ENCODE assay signal across 23 cellular contexts in the genomic region with DNA sequence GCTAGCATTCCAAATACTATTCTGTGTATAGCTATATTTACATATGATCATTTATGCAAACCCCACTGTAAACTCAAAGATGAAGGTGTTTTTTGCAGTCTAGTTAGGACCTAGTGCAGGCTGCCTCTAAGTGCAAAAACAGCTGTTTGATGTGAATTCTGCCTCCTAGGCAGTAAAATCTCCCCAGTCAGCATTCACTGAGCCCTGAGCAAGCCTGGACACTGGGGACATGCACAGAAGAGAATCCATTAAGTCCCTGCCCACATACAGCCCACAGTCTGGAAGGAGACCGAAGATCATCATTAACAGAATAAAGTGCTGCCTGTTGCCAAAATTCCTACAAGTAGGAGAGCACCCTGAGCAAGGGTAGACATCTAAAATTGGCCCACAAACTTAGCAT. TPM values are rescaled to one million over a fixed set of nuclear protein-coding genes. Genes with fewer than 3 reads are reported as not detected.
DNase-seq lines count a peak whose midpoint lies in the region; ATAC-seq and TF ChIP-seq lines count a peak whose summit lies in the region.
"Had no signal": no experiment of that assay in that cellular context is flagged by ENCODE, and none has a peak within 500 bp of the region (broad histone marks: within the 10 kb centered on the region; RNA-seq: fewer than 3 reads in every experiment).

No MANE protein-coding gene starts in this region.

- H3K79me2 ChIP-seq in GM23248 (ENCODE audit: insufficient read depth) = no peaks in the 10 kb centered on the region

- peak overlapping the region; percentile 82 for H2AFZ ChIP-seq in GM23248

- peaks cover 18% of the 10 kb centered on the region for H3F3A ChIP-seq in GM23248 (ENCODE audit: insufficient read depth)

- no peaks in the 10 kb centered on the region for H4K20me1 ChIP-seq in GM23248 (ENCODE audit: insufficient read depth)

- no peak overlapping the region for H3K4me2 ChIP-seq in GM23248 (ENCODE audit: unreplicated experiment)

- ATAC-seq in HG03571 (IDR thresholded peaks at IDR 0.05; ENCODE audit: unreplicated experiment) = no peak
- ATAC-seq: activated CD4-positive, alpha-beta T cell treated with anti-CD3 and anti-CD28 coated beads for 36 hours; activated CD8-positive, alpha-beta T cell treated with anti-CD3 and anti-CD28 coated beads, Interleukin-2, amount 10 ng/mL, durations not matched to agents 7 days and 5 days; effector memory CD8-positive, alpha-beta T cell; stimulated activated memory B cell treated with anti-CD40 and anti-IgM and Interleukin-4, amounts not matched to agents 10 μg/mL and 1 μg/mL and 100 μg/mL, for 72 hours had no signal

- DNase-seq in GM23248 = no peak
- no peak for DNase-seq in left ventricle myocardium inferior
- no peak for DNase-seq in substantia nigra (lab: John Stamatoyannopoulos, UW)
- no peak for DNase-seq in COLO668 (lab: John Stamatoyannopoulos, UW; ENCODE audit: unreplicated experiment)
- DNase-seq in C1 segment of cervical spinal cord (lab: John Stamatoyannopoulos, UW) = no peak
- DNase-seq: activated CD4-positive, alpha-beta T cell treated with anti-CD3 and anti-CD28 coated beads for 36 hours; activated CD8-positive, alpha-beta T cell treated with anti-CD3 and anti-CD28 coated beads, Interleukin-2, amount 10 ng/mL, durations not matched to agents 7 days and 5 days; activated naive CD4-positive, alpha-beta T cell treated with anti-CD3 and anti-CD28 coated beads for 36 hours; amniotic stem cell; BE2C; DMS153; effector memory CD8-positive, alpha-beta T cell; erythroblast; NCI-H1417 treated with DMSO at 0.1 percent for 48 hours; NCI-H2029 treated with DMSO at 0.1 percent for 48 hours; NCI-H2227 treated with DMSO at 0.1 percent for 48 hours had no signal

- 19 to 20% methylated on average over 1 of the region's 1 CpG for WGBS in GM23248 (ENCODE audit: low coverage in 1 of 2, low lambda C conversion rate in 2 of 2, missing lambda C conversion rate in 2 of 2), 2 experiments

- H3K9me2 ChIP-seq in GM23248 (ENCODE audit: insufficient read depth) = no peaks in the 10 kb centered on the region

- in situ Hi-C loops in GM23248 (cut with MboI) = no loop called here

- H3K36me3 ChIP-seq in GM23248 (ENCODE audit: low read depth) = no peaks in the 10 kb centered on the region
- no peaks in the 10 kb centered on the region for H3K36me3 ChIP-seq in left ventricle myocardium inferior
- H3K36me3 ChIP-seq: BE2C, breast epithelium, HAP-1, suprapubic skin had no signal

- H3K9ac ChIP-seq in GM23248 = peak overlapping the region; percentile 55

- TF ChIP-seq CTCF in left ventricle myocardium inferior (IDR thresholded peaks at IDR 0.05; ENCODE audit: borderline replicate concordance) = no peak

- H3K4me1 ChIP-seq in GM23248 (ENCODE audit: insufficient read depth) (peaks cover 17% of the 10 kb centered on the region), left ventricle myocardium inferior (no peaks in the 10 kb centered on the region)
- H3K4me1 ChIP-seq: BE2C, breast epithelium, HAP-1 had no signal

- H3K27ac ChIP-seq in GM23248 = peak overlapping the region; percentile 78
- H3K27ac ChIP-seq in angular gyrus (ENCODE audit: low read depth, low read length) = peak overlapping the region; percentile 8
- H3K27ac ChIP-seq in left ventricle myocardium inferior (replicated peaks) = peak overlapping the region; percentile 39
- H3K27ac ChIP-seq in substantia nigra (ENCODE audit: low read depth, low read length, poor library complexity, severe bottlenecking) = peak overlapping the region; percentile 70

- H3K4me3 ChIP-seq in GM23248 (no peak overlapping the region), left ventricle myocardium inferior (no peak overlapping the region)
- H3K4me3 ChIP-seq: breast epithelium, GM12878, HAP-1, suprapubic skin had no signal

- intact Hi-C loops in left ventricle myocardium inferior (cut with micrococcal nuclease) = no loop called here

- H3K9me3 ChIP-seq in GM23248 (ENCODE audit: low read depth) (no peaks in the 10 kb centered on the region), left ventricle myocardium inferior (replicated peaks) (no peaks in the 10 kb centered on the region)
- H3K9me3 ChIP-seq: BE2C, breast epithelium, HAP-1, suprapubic skin had no signal

- H3K27me3 ChIP-seq in GM23248 (replicated peaks; ENCODE audit: insufficient read depth) = no peaks in the 10 kb centered on the region
- H3K27me3 ChIP-seq in left ventricle myocardium inferior (ENCODE audit: low read depth) = peaks cover 5% of the 10 kb centered on the region
- H3K27me3 ChIP-seq: BE2C, breast epithelium, suprapubic skin had no signal

RNA-seq across cellular contexts. Expression of a gene that starts 14.4 kb away (rescaled TPM):
- total RNA-seq in GM23248 (2014; rRNA removed; shearing (Covaris generic)) = 33.0 and 33.1 TPM in 2 replicates
- polyA plus RNA-seq in GM23248 (2016; fragmentation: Nextera tagmentation; extraction: Ambion mirVana) = 23.9 and 24.3 TPM in 2 replicates
- 15.8 TPM for total RNA-seq in left ventricle myocardium inferior

Comparison
In these comparisons a context has a peak if more than half of its experiments do, and no peak if none do; other contexts are left out.
1. H3K27ac ChIP-seq: peak in every context shown above with its lines; median percentile 78 in GM23248; 70 in substantia nigra; 39 in left ventricle myocardium inferior; 8 in angular gyrus.